12 cellular contexts compared by ENCODE assay signal in the genomic region with DNA sequence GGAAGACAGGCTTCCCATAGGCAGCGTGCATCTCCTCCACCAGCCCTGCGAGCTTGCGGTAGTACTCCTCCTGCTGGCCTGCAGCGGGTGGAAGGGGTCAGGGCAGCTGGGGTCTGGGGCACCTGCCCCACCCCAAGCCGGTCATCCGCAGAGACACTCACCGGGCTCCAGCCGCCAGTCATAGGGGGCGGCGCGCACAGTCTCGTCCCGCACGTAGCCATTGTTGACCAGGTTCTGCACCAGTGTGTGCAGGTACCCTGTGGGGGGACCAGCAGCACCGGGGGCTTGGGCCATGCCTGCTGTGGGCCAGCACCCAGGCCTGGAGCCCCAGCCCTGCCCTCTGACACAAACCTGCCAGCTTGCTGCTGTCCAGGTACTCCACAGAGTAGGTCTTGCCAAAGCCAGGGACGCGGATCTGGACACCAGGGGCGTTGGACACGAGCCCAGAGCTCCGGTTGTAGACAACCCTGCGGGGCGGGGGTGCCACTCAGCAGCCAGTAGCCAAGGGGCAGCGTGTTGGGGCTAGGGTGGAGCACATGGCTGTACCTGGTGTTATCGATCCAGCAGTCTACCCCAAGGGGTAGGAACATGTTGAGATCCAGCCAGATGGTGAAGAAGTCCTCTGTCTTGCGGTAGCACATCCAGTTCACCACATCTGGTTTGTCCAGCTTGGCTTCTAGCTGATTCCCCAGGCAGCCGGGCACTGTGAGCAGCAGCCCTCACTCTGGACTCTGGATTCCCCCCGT. TPM values are rescaled to one million over a fixed set of nuclear protein-coding genes. Genes with fewer than 3 reads are reported as not detected.
DNase-seq lines count a peak whose midpoint lies in the region; ATAC-seq and TF ChIP-seq lines count a peak whose summit lies in the region.
"Had no signal": no experiment of that assay in that cellular context is flagged by ENCODE, and none has a peak within 500 bp of the region (broad histone marks: within the 10 kb centered on the region; RNA-seq: fewer than 3 reads in every experiment).

No MANE protein-coding gene starts in this region.

- H3K27me3 ChIP-seq in HCT116 (ENCODE audit: insufficient read depth, low read length) (no peaks in the 10 kb centered on the region), rectal smooth muscle tissue (ENCODE audit: control insufficient read depth, insufficient read depth, low read length) (no peaks in the 10 kb centered on the region)
- H3K27me3 ChIP-seq: Peyer's patch had no signal

- H3K4me1 ChIP-seq in HCT116 (ENCODE audit: control insufficient read depth in 1 of 2, insufficient read depth in 2 of 2, low read length in 2 of 2): peaks cover 0 to 16% of the 10 kb centered on the region in 2 experiments; a peak in 2 of 4 replicates
- H3K4me1 ChIP-seq in rectal smooth muscle tissue (ENCODE audit: control insufficient read depth, insufficient read depth, low read length): peaks cover 16% of the 10 kb centered on the region
- H3K4me1 ChIP-seq: HAP-1 had no signal

- H4K20me1 ChIP-seq in HCT116 (ENCODE audit: insufficient read depth): no peaks in the 10 kb centered on the region

- no peak for TF ChIP-seq POLR2A in HCT116 (IDR thresholded peaks at IDR 0.05; ENCODE audit: borderline replicate concordance, extremely low read depth, insufficient read depth, insufficient read length)

- H3K9me2 ChIP-seq in HCT116 (ENCODE audit: insufficient read depth): no peaks in the 10 kb centered on the region

- H3K4me2 ChIP-seq in HCT116 (ENCODE audit: low read length): no peak overlapping the region

- CTCF ChIA-PET in HCT116 (lab: Charles Lee): interaction anchor here (1.0 to 1.7 kb wide), 5 partner anchors 24 to 321 kb away, joined by 3 to 8 read pairs (median 4); no protein-coding TSS in a partner anchor

- H3K36me3 ChIP-seq in HCT116 (ENCODE audit: control insufficient read depth in 1 of 2, insufficient read depth in 2 of 2, low read length in 2 of 2) (peaks cover 0 to 15% of the 10 kb centered on the region in 2 experiments; a peak in 2 of 4 replicates), rectal smooth muscle tissue (ENCODE audit: control insufficient read depth, insufficient read depth, low read length) (peaks cover 13% of the 10 kb centered on the region)

- no TSS peak for BruUV-seq in HCT116 (replicated peaks; lab: Mats Ljungman, UMichigan)

- ATAC-seq in HCT116 (peak; percentile 24), omental fat pad (ENCODE audit: low FRiP score) (no peak), GM19351 (IDR thresholded peaks at IDR 0.05; ENCODE audit: unreplicated experiment) (no peak)

- TF ChIP-seq RAD21 in HCT116 (IDR thresholded peaks at IDR 0.05; ENCODE audit: low read depth): no peak

- no peak overlapping the region for H3K4me3 ChIP-seq in HCT116 (replicated peaks in 1 of 2; ENCODE audit: low read depth in 1 of 2, low read length in 2 of 2)
- no peak overlapping the region for H3K4me3 ChIP-seq in rectal smooth muscle tissue (ENCODE audit: low read length)
- H3K4me3 ChIP-seq: HAP-1, Peyer's patch had no signal

- no peaks in the 10 kb centered on the region for H3K9me3 ChIP-seq in HCT116 (ENCODE audit: control insufficient read depth in 1 of 2, insufficient read depth in 1 of 2, low read depth in 1 of 2, low read length in 2 of 2)
- H3K9me3 ChIP-seq: HAP-1, Peyer's patch had no signal

- no peaks in the 10 kb centered on the region; the same call in 1 of the 2 replicates for H3K79me2 ChIP-seq in HCT116 (ENCODE audit: insufficient read depth, low read length)

- POLR2A ChIA-PET in HCT116 (lab: Charles Lee): no interaction called here

- TF ChIP-seq CTCF in HCT116 (IDR thresholded peaks at IDR 0.05 in 2 of 3, conservative IDR thresholded peaks at IDR 0.05 in 1 of 3; ENCODE audit: borderline replicate concordance in 1 of 3, insufficient read depth in 1 of 3, low read depth in 2 of 3, low read length in 2 of 3): no peak
- no peak for TF ChIP-seq CTCF in omental fat pad (IDR thresholded peaks at IDR 0.05)

- no peak for DNase-seq in HCT116 (ENCODE audit: low read depth, low spot score)
- DNase-seq in omental fat pad (ENCODE audit: low spot score): no peak
- no peak for DNase-seq in COLO668 (lab: John Stamatoyannopoulos, UW; ENCODE audit: unreplicated experiment)
- DNase-seq: cerebellar nuclear complex had no signal

- H2AFZ ChIP-seq in HCT116 (ENCODE audit: low read depth, low read length, poor library complexity, severe bottlenecking): no peak overlapping the region

- H3K9ac ChIP-seq in HCT116 (ENCODE audit: low read length): no peak overlapping the region
- no peak overlapping the region for H3K9ac ChIP-seq in rectal smooth muscle tissue (ENCODE audit: low read length)

- intact Hi-C loops in HCT116 (cut with micrococcal nuclease): no loop called here

- H3K27ac ChIP-seq in HCT116 (ENCODE audit: low read depth, low read length) (peak overlapping the region; percentile 25; the same call in 1 of the 2 replicates), cingulate gyrus (ENCODE audit: low read depth, low read length) (peak overlapping the region; percentile 47), rectal smooth muscle tissue (ENCODE audit: low read depth, low read length) (peak overlapping the region; percentile 85)

- RAD21 ChIA-PET in HCT116 (lab: Charles Lee; ENCODE audit: low non-redundant PET in 1 of 2, low total read pairs in 2 of 2, uncharacterized antibody in 2 of 2, unreplicated experiment in 2 of 2): interaction anchor here in 1 of 2 experiments (0.6 kb wide), 1 partner anchor 809 kb away, joined by 3 read pairs; no protein-coding TSS in a partner anchor

TF ChIP-seq in HCT116, 20 proteins besides CTCF, POLR2A, EP300 and RAD21:
- TF ChIP-seq POLR2AphosphoS5 (IDR thresholded peaks at IDR 0.05; ENCODE audit: low read depth, low read length): peak; percentile 8; the same call in 1 of the 2 replicates
- TF ChIP-seq TCF7L2 (IDR thresholded peaks at IDR 0.05; ENCODE audit: borderline replicate concordance, extremely low read depth, insufficient read depth, insufficient read length): no peak
TF ChIP-seq in HCT116: peak in this region for 1.

RNA-seq across cellular contexts. Expression of gene LCAT, which starts 1.2 kb away (rescaled TPM):
- total RNA-seq in HCT116 (2021; ENCODE audit: unreplicated experiment): 17.6 TPM
- polyA plus RNA-seq in HCT116 (2012): 11.2 and 14.1 TPM in 2 replicates
- 10 to 100 TPM in 3 of 4 donors, 1 to 10 TPM in 1; 7.7 to 52.2 (median 13.0) TPM for total RNA-seq in omental fat pad

RNA-seq across cellular contexts. Expression of gene PSMB10, which starts 6.0 kb away (rescaled TPM):
- total RNA-seq in HCT116 (2021; ENCODE audit: unreplicated experiment) (41.0 TPM), omental fat pad (10 to 100 TPM; 29.9 to 53.0 (median 45.3) TPM)
- 62.9 and 67.9 TPM in 2 replicates for polyA plus RNA-seq in HCT116 (2012)

RNA-seq across cellular contexts. Expression of gene CTRL, which starts 11.0 kb away (rescaled TPM):
- 3.4 TPM for total RNA-seq in HCT116 (2021; ENCODE audit: unreplicated experiment)
- polyA plus RNA-seq in HCT116 (2012): 0.84 and 1.7 TPM in 2 replicates
- total RNA-seq in omental fat pad: 1 to 10 TPM in 3 of 4 donors, under 1 TPM in 1; 0.65 to 5.0 (median 2.3) TPM

RNA-seq across cellular contexts. Expression of gene SLC12A4, which starts 25.8 kb away (rescaled TPM):
- total RNA-seq in HCT116 (2021; ENCODE audit: unreplicated experiment) (46.0 TPM), omental fat pad (10 to 100 TPM; 39.4 to 92.2 (median 70.8) TPM)
- polyA plus RNA-seq in HCT116 (2012): 33.3 and 54.0 TPM in 2 replicates

RNA-seq across cellular contexts. Expression of gene DPEP3, which starts 37.6 kb away (rescaled TPM):
- total RNA-seq in HCT116 (2021; ENCODE audit: unreplicated experiment) (not detected), omental fat pad (under 1 TPM in 2 of 4 donors, not detected in 2; 0.24 to 0.63 TPM)
- polyA plus RNA-seq in HCT116 (2012): not detected in 2 replicates
- total RNA-seq: HT-29, mesothelial cell of epicardium, Peyer's patch, posterior vena cava had no signal

Comparison
In these comparisons a context has a peak if more than half of its experiments do, and no peak if none do; other contexts are left out.
1. H3K27ac ChIP-seq: peak in every context shown above with its lines; median percentile 85 in rectal smooth muscle tissue; 47 in cingulate gyrus; 25 in HCT116.